In the genomic region with DNA sequence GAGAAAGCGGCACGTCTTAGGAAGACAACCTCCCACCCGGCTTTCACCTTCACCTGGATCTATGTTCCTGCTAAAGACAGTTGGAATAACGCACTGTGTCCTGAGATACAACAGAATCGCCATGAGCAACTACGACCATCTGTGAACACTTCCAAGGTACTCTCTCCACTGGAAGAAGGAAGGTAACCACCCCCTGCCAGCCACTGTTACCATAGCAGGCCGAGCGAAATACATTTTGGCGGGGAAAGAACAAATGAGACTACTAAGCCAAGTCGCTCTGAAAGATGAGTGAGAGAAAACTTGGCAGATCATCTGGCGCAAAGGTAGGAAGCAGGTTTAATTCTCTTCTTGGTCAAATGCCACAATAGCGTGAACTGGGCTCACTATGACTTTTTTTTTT, we compare ENCODE assay signal across 27 cellular contexts. TPM values are rescaled to one million over a fixed set of nuclear protein-coding genes. Genes with fewer than 3 reads are reported as not detected.
DNase-seq lines count a peak whose midpoint lies in the region; ATAC-seq and TF ChIP-seq lines count a peak whose summit lies in the region.
"Had no signal": no experiment of that assay in that cellular context is flagged by ENCODE, and none has a peak within 500 bp of the region (broad histone marks: within the 10 kb centered on the region; RNA-seq: fewer than 3 reads in every experiment).

No MANE protein-coding gene starts in this region.

- H3K36me3 ChIP-seq in heart right ventricle (peaks cover 0 to 46% (median 0%) of the 10 kb centered on the region in 9 donors), mesenchymal stem cell (ENCODE audit: control insufficient read depth in 1 of 2, insufficient read depth in 2 of 2, low read depth in 1 of 2, low read length in 2 of 2) (peaks cover 13 to 30% of the 10 kb centered on the region in 2 experiments), upper lobe of right lung (no peaks in the 10 kb centered on the region)
- H3K36me3 ChIP-seq: gastroesophageal sphincter, uterus had no signal

- H3K9ac ChIP-seq in mesenchymal stem cell (ENCODE audit: low read length): no peak overlapping the region

- H3K27ac ChIP-seq in heart right ventricle: peak overlapping the region in 6 of 10 donors; percentile 9 to 87 (median 70)
- H3K27ac ChIP-seq in mesenchymal stem cell (ENCODE audit: low read length, poor library complexity, severe bottlenecking): no peak overlapping the region
- H3K27ac ChIP-seq in upper lobe of right lung: peak overlapping the region; percentile 72
- H3K27ac ChIP-seq: HL-60, RWPE1, uterus had no signal

- H3K4me3 Mint-ChIP-seq in activated T-helper 17 cell treated with anti-CD3 and anti-CD28 coated beads, Interleukin-2, amount 50 U/mL, for 72 hours: no peak overlapping the region
- H3K4me3 Mint-ChIP-seq: brain; T-helper 2 cell treated with Interferon-gamma antibody and Interleukin-4, amounts not matched to agents 5 μg/mL and 100 μg/mL, for 36 hours had no signal

- H3K27me3 Mint-ChIP-seq in activated T-helper 17 cell treated with anti-CD3 and anti-CD28 coated beads, Interleukin-2, amount 50 U/mL, for 72 hours: no peaks in the 10 kb centered on the region
- H3K27me3 Mint-ChIP-seq: brain had no signal

- H2BK5ac ChIP-seq in mesenchymal stem cell (ENCODE audit: low read depth, low read length, poor library complexity, severe bottlenecking): no peak overlapping the region

- no peak overlapping the region for H3K4ac ChIP-seq in mesenchymal stem cell (ENCODE audit: low read depth in 1 of 2, low read length in 2 of 2)

- H2AK5ac ChIP-seq in mesenchymal stem cell (ENCODE audit: low read length, severe bottlenecking): no peak overlapping the region

- no peak overlapping the region for H3K18ac ChIP-seq in mesenchymal stem cell (ENCODE audit: low read depth in 1 of 2, low read length in 2 of 2)

- no peaks in the 10 kb centered on the region for H3K9me3 Mint-ChIP-seq in activated T-helper 17 cell treated with anti-CD3 and anti-CD28 coated beads, Interleukin-2, amount 50 U/mL, for 72 hours
- H3K9me3 Mint-ChIP-seq: activated T-helper 2 cell treated with anti-CD3 and anti-CD28 coated beads, Interferon-gamma antibody, Interleukin-2, Interleukin-4, amounts not matched to agents 10 μg/mL and 5 μg/mL and 100 μg/mL, durations not matched to agents 14 hours and 24 hours and 36 hours; T-helper 2 cell treated with Interferon-gamma antibody and Interleukin-4, amounts not matched to agents 5 μg/mL and 100 μg/mL, for 36 hours had no signal

- ATAC-seq in heart right ventricle (no peak), Right ventricle myocardium inferior (no peak), upper lobe of right lung (no peak)
- ATAC-seq in activated T-helper 17 cell treated with anti-CD3 and anti-CD28 coated beads, Interleukin-2, amount 50 U/mL, for 72 hours (replicated peaks): no peak

- no peak overlapping the region for H2BK120ac ChIP-seq in mesenchymal stem cell (ENCODE audit: low read depth, low read length)

- H4K91ac ChIP-seq in mesenchymal stem cell (ENCODE audit: low read length): no peak overlapping the region

- H3K36me3 Mint-ChIP-seq in activated T-helper 17 cell treated with anti-CD3 and anti-CD28 coated beads, Interleukin-2, amount 50 U/mL, for 72 hours (ENCODE audit: low read depth): peaks cover 41% of the 10 kb centered on the region

- H4K8ac ChIP-seq in mesenchymal stem cell (ENCODE audit: low read length): peak overlapping the region; percentile 53

- H2BK15ac ChIP-seq in mesenchymal stem cell (ENCODE audit: low read depth, poor library complexity, severe bottlenecking): no peak overlapping the region

- H3K79me1 ChIP-seq in mesenchymal stem cell (replicated peaks; ENCODE audit: low read length, poor library complexity, severe bottlenecking): no peaks in the 10 kb centered on the region

- no peak overlapping the region for H2BK12ac ChIP-seq in mesenchymal stem cell (ENCODE audit: low read length in 2 of 2)

- H3K4me3 ChIP-seq in heart right ventricle: no peak overlapping the region
- H3K4me3 ChIP-seq in mesenchymal stem cell (ENCODE audit: insufficient read depth in 1 of 2, low read depth in 1 of 2, low read length in 2 of 2): no peak overlapping the region
- H3K4me3 ChIP-seq in upper lobe of right lung: no peak overlapping the region
- H3K4me3 ChIP-seq: gastroesophageal sphincter, HAP-1, uterus had no signal

- TF ChIP-seq CTCF in heart right ventricle (IDR thresholded peaks at IDR 0.05): no peak
- no peak for TF ChIP-seq CTCF in upper lobe of right lung (IDR thresholded peaks at IDR 0.05)

- DNase-seq in heart right ventricle: no peak
- no peak for DNase-seq in Right ventricle myocardium inferior (ENCODE audit: missing footprints)
- DNase-seq in mesenchymal stem cell: no peak
- no peak for DNase-seq in upper lobe of right lung
- DNase-seq in medulla oblongata (ENCODE audit: extremely low spot score): no peak
- no peak for DNase-seq in activated CD4-positive, alpha-beta T cell treated with anti-CD3 and anti-CD28 coated beads for 1 hour
- DNase-seq: activated CD4-positive, alpha-beta T cell treated with anti-CD3 and anti-CD28 coated beads, Interleukin-2, amount 50 U/mL, for 1 hour; activated CD8-positive, alpha-beta memory T cell treated with anti-CD3 and anti-CD28 coated beads, Interleukin-2, amount 50 U/mL, for 4 hours; Calu3; DND-41; effector CD8-positive, alpha-beta T cell; NCI-H1092; NCI-H187; NCI-H226; NCI-H774; occipital lobe; small intestine; stimulated activated CD4-positive, alpha-beta T cell treated with anti-CD3 and anti-CD28 coated beads, Interleukin-2, amount 100 ng/mL, for 24 hours; uterus had no signal

- peaks cover 10% of the 10 kb centered on the region for H3K4me1 Mint-ChIP-seq in activated T-helper 17 cell treated with anti-CD3 and anti-CD28 coated beads, Interleukin-2, amount 50 U/mL, for 72 hours

- no peak overlapping the region for H3K4me2 ChIP-seq in mesenchymal stem cell (ENCODE audit: low read length, poor library complexity, severe bottlenecking)

- intact Hi-C loops in heart right ventricle (cut with DNase I) (loop anchor here in 1 of 10 donors (5.0 kb wide), 1 partner anchor 74 kb away; no protein-coding TSS in a partner anchor), Right ventricle myocardium inferior (cut with DNase I) (no loop called here), upper lobe of right lung (cut with DNase I) (no loop called here)

- peak overlapping the region; percentile 28 for H3K27ac Mint-ChIP-seq in activated T-helper 17 cell treated with anti-CD3 and anti-CD28 coated beads, Interleukin-2, amount 50 U/mL, for 72 hours
- H3K27ac Mint-ChIP-seq: activated T-helper 2 cell treated with anti-CD3 and anti-CD28 coated beads, Interferon-gamma antibody, Interleukin-2, Interleukin-4, amounts not matched to agents 10 μg/mL and 5 μg/mL and 100 μg/mL, durations not matched to agents 14 hours and 24 hours and 36 hours had no signal

- H3K23ac ChIP-seq in mesenchymal stem cell (ENCODE audit: low read length in 2 of 2): no peak overlapping the region

- 90 to 91% methylated on average over 12 of the region's 12 CpGs for WGBS in heart right ventricle, 2 donors
- WGBS in mesenchymal stem cell: 99% methylated on average over 12 of the region's 12 CpGs

- no peaks in the 10 kb centered on the region for H3K27me3 ChIP-seq in heart right ventricle
- no peaks in the 10 kb centered on the region for H3K27me3 ChIP-seq in mesenchymal stem cell (ENCODE audit: control insufficient read depth in 1 of 2, insufficient read depth in 1 of 2, low read length in 2 of 2)
- H3K27me3 ChIP-seq in upper lobe of right lung: no peaks in the 10 kb centered on the region
- H3K27me3 ChIP-seq: gastroesophageal sphincter, uterus had no signal

- H3K4me1 ChIP-seq in heart right ventricle (peaks cover 9 to 61% (median 53%) of the 10 kb centered on the region in 9 donors), mesenchymal stem cell (ENCODE audit: control insufficient read depth, insufficient read depth, low read depth, low read length) (no peaks in the 10 kb centered on the region), upper lobe of right lung (peaks cover 31% of the 10 kb centered on the region)
- H3K4me1 ChIP-seq: HAP-1 had no signal

- H2AFZ ChIP-seq in mesenchymal stem cell (ENCODE audit: low read depth, low read length): no peak overlapping the region

- H3K14ac ChIP-seq in mesenchymal stem cell (ENCODE audit: low read length in 2 of 2): no peak overlapping the region

- H3K9me3 ChIP-seq in heart right ventricle (no peaks in the 10 kb centered on the region), mesenchymal stem cell (ENCODE audit: control insufficient read depth, low read length) (no peaks in the 10 kb centered on the region), upper lobe of right lung (no peaks in the 10 kb centered on the region)
- H3K9me3 ChIP-seq: gastroesophageal sphincter, HAP-1, uterus had no signal

RNA-seq across cellular contexts. Expression of gene CRK, which starts 9.8 kb away (rescaled TPM):
- total RNA-seq in heart right ventricle (10 to 100 TPM; 30.4 to 47.5 (median 37.9) TPM), Right ventricle myocardium inferior (43.9 TPM), upper lobe of right lung (81.3 TPM)
- 10 to 100 TPM; 22.2 to 29.4 TPM for polyA plus RNA-seq in heart right ventricle
- 10 to 100 TPM; 15.5 to 21.6 TPM for total RNA-seq in activated T-helper 17 cell treated with anti-CD3 and anti-CD28 coated beads, Interleukin-2, amount 50 U/mL, for 72 hours
- polyA plus RNA-seq in mesenchymal stem cell (2013, experiment 1 of 2): 51.6 TPM
- 53.7 TPM for polyA plus RNA-seq in mesenchymal stem cell (2013, experiment 2 of 2)

RNA-seq across cellular contexts. Expression of gene YWHAE, which starts 46.2 kb away (rescaled TPM):
- 100 to 1,000 TPM; 600 to 791 (median 620) TPM for total RNA-seq in heart right ventricle
- 100 to 1,000 TPM; 478 to 505 TPM for polyA plus RNA-seq in heart right ventricle
- 640 TPM for total RNA-seq in Right ventricle myocardium inferior
- 100 to 1,000 TPM; 247 to 515 TPM for total RNA-seq in activated T-helper 17 cell treated with anti-CD3 and anti-CD28 coated beads, Interleukin-2, amount 50 U/mL, for 72 hours
- polyA plus RNA-seq in mesenchymal stem cell (2013, experiment 1 of 2): 476 TPM
- polyA plus RNA-seq in mesenchymal stem cell (2013, experiment 2 of 2): 478 TPM
- 393 TPM for total RNA-seq in upper lobe of right lung

RNA-seq across cellular contexts. Expression of gene MYO1C, which starts 46.3 kb away (rescaled TPM):
- total RNA-seq in heart right ventricle (100 to 1,000 TPM; 131 to 229 (median 179) TPM), Right ventricle myocardium inferior (196 TPM), upper lobe of right lung (322 TPM)
- polyA plus RNA-seq in heart right ventricle: 100 to 1,000 TPM; 101 to 120 TPM
- total RNA-seq in activated T-helper 17 cell treated with anti-CD3 and anti-CD28 coated beads, Interleukin-2, amount 50 U/mL, for 72 hours: 10 to 100 TPM; 46.6 to 51.0 TPM
- polyA plus RNA-seq in mesenchymal stem cell (2013, experiment 1 of 2): 112 TPM
- polyA plus RNA-seq in mesenchymal stem cell (2013, experiment 2 of 2): 111 TPM
